In genomic region chr5:88830567-88830966, GRCh38 we compare ENCODE assay signal across 14 cellular contexts. TPM values are rescaled to one million over a fixed set of nuclear protein-coding genes. Genes with fewer than 3 reads are reported as not detected.
DNase-seq lines count a peak whose midpoint lies in the region; ATAC-seq, FAIRE-seq and TF ChIP-seq lines count a peak whose summit lies in the region.
"Had no signal": no experiment of that assay in that cellular context is flagged by ENCODE, and none has a peak within 500 bp of the region (broad histone marks: within the 10 kb centered on the region; RNA-seq: fewer than 3 reads in every experiment).

No MANE protein-coding gene starts in this region.

- H3K4me1 Mint-ChIP-seq in activated B cell treated with CpG ODN at 0.5 μM for 24 hours, result peaks cover 89% of the 10 kb centered on the region
- peaks cover 55 to 87% (median 74%) of the 10 kb centered on the region in 3 donors for H3K4me1 Mint-ChIP-seq in naive B cell
- H3K4me1 Mint-ChIP-seq in type B pancreatic cell (ENCODE audit: unreplicated experiment), result peaks cover 14% of the 10 kb centered on the region

- H3K9me3 ChIP-seq in HepG2 (ENCODE audit: low read length), result no peaks in the 10 kb centered on the region

- POLR2A ChIA-PET in activated B cell treated with CpG ODN at 0.5 μM for 24 hours (lab: Charles Lee) (interaction anchor here (0.7 to 17.9 kb wide), 7 partner anchors 10 to 98 kb away, joined by 3 to 229 read pairs (median 4); partner anchors contain the start of gene MEF2C), HepG2 (lab: Yijun Ruan, JAX) (no interaction called here)

- TF ChIP-seq CTCF in GM12865 (IDR thresholded peaks at IDR 0.05; ENCODE audit: insufficient read depth, low read depth, low read length, missing control alignments) (no peak), activated B cell treated with CpG ODN at 0.5 μM for 24 hours (IDR thresholded peaks at IDR 0.05) (no peak), HepG2 (CRISPR knock-in tag; IDR thresholded peaks at IDR 0.05) (no peak), type B pancreatic cell (conservative IDR thresholded peaks at IDR 0.05) (no peak)

- intact Hi-C loops in activated B cell treated with CpG ODN at 0.5 μM for 24 hours (cut with micrococcal nuclease) (no loop called here), HepG2 (cut with micrococcal nuclease; ENCODE audit: unreplicated experiment) (no loop called here)

- H3K27ac ChIP-seq in HepG2 (ENCODE audit: extremely low read length, insufficient read depth, low read length), result no peak overlapping the region

- FAIRE-seq in HepG2 (lab: Jason Lieb, UNC), result no peak

- TF ChIP-seq RAD21 in HepG2 (CRISPR knock-in tag; IDR thresholded peaks at IDR 0.05), result no peak

- no peaks in the 10 kb centered on the region for H3K79me2 ChIP-seq in HepG2 (ENCODE audit: insufficient read depth, low read length)

- no peak overlapping the region for H3K4me2 ChIP-seq in HepG2 (ENCODE audit: low read depth, low read length)

- H3K9ac ChIP-seq in HepG2 (ENCODE audit: insufficient read depth, low read depth, low read length), result no peak overlapping the region

- in situ Hi-C loops in HepG2 (cut with HindIII; ENCODE audit: extremely low pct_ligation_motif_present, low pct_unique_long_range_greater_than_20kb), result no loop called here

- H3K4me3 ChIP-seq in GM12865 (ENCODE audit: low read depth, low read length) (peak overlapping the region; percentile 85), HepG2 (replicated peaks in 1 of 3; ENCODE audit: insufficient read depth in 1 of 3, low read depth in 2 of 3, low read length in 3 of 3) (no peak overlapping the region)

- no peak overlapping the region for H2AFZ ChIP-seq in HepG2 (ENCODE audit: low read length)

- ATAC-seq in GM21529 (IDR thresholded peaks at IDR 0.05; ENCODE audit: unreplicated experiment) (peak; percentile 15), activated B cell treated with CpG ODN at 0.5 μM for 24 hours (ENCODE audit: low read depth) (no peak), naive B cell (ENCODE audit: low read depth in 2 of 2) (no peak), HepG2 (no peak), HG03095 (IDR thresholded peaks at IDR 0.05; ENCODE audit: unreplicated experiment) (no peak)

- peaks cover 13% of the 10 kb centered on the region for H3K36me3 Mint-ChIP-seq in activated B cell treated with CpG ODN at 0.5 μM for 24 hours (ENCODE audit: low read depth)
- peaks cover 0 to 4% of the 10 kb centered on the region in 2 donors for H3K36me3 Mint-ChIP-seq in naive B cell
- H3K36me3 Mint-ChIP-seq in type B pancreatic cell, result no peaks in the 10 kb centered on the region

- no peaks in the 10 kb centered on the region for H4K20me1 ChIP-seq in HepG2 (ENCODE audit: insufficient read depth, low read length)

- DNase-seq in GM12865 (ENCODE audit: low read depth) (peak; percentile 70), activated B cell treated with CpG ODN at 0.5 μM for 24 hours (no peak), naive B cell (no peak), HepG2 (ENCODE audit: low spot score) (no peak), type B pancreatic cell (ENCODE audit: extremely low spot score, unreplicated experiment) (no peak), DMS79 (lab: John Stamatoyannopoulos, UW) (no peak)
- DNase-seq: activated CD4-positive, alpha-beta T cell treated with anti-CD3 and anti-CD28 coated beads, Interleukin-2, amount 50 U/mL, for 48 hours; activated naive CD4-positive, alpha-beta T cell treated with anti-CD3 and anti-CD28 coated beads, Interleukin-2, amount 50 U/mL, for 16 hours; CD4-positive, alpha-beta T cell; NCI-H1694; nucleus accumbens; stimulated activated CD8-positive, alpha-beta memory T cell treated with anti-CD3 and anti-CD28 coated beads, Interleukin-4, amount 100 ng/mL, for 48 hours had no signal

- no peaks in the 10 kb centered on the region for H3K36me3 ChIP-seq in HepG2 (replicated peaks in 1 of 2; ENCODE audit: control insufficient read depth in 1 of 2, insufficient read depth in 2 of 2, low read length in 2 of 2)

- H3K27ac Mint-ChIP-seq in activated B cell treated with CpG ODN at 0.5 μM for 24 hours, result peak overlapping the region; percentile 91
- peak overlapping the region; percentile 95 to 99 (median 98) for H3K27ac Mint-ChIP-seq in naive B cell
- H3K27ac Mint-ChIP-seq in type B pancreatic cell, result no peak overlapping the region
- H3K27ac Mint-ChIP-seq: CD4-positive, alpha-beta T cell had no signal

- H3K9me3 Mint-ChIP-seq in activated B cell treated with CpG ODN at 0.5 μM for 24 hours, result no peaks in the 10 kb centered on the region
- no peaks in the 10 kb centered on the region for H3K9me3 Mint-ChIP-seq in naive B cell
- H3K9me3 Mint-ChIP-seq in type B pancreatic cell, result no peaks in the 10 kb centered on the region
- H3K9me3 Mint-ChIP-seq: CD4-positive, alpha-beta T cell had no signal

- no peaks in the 10 kb centered on the region for H3K27me3 ChIP-seq in HepG2 (ENCODE audit: control insufficient read depth in 1 of 2, insufficient read depth in 2 of 2, low read length in 2 of 2)

- TF ChIP-seq POLR2A in HepG2 (IDR thresholded peaks at IDR 0.05; ENCODE audit: insufficient read depth in 1 of 2, low read depth in 2 of 2, low read length in 2 of 2), result no peak

- TF ChIP-seq EP300 in HepG2 (IDR thresholded peaks at IDR 0.05; ENCODE audit: low read depth in 2 of 2, low read length in 2 of 2) (no peak), HepG2 (CRISPR knock-in tag; IDR thresholded peaks at IDR 0.05; ENCODE audit: borderline replicate concordance) (no peak)

- H3K4me3 Mint-ChIP-seq in activated B cell treated with CpG ODN at 0.5 μM for 24 hours (peak overlapping the region; percentile 59), naive B cell (peak overlapping the region in 7 of 8 donors; percentile 33 to 87 (median 66)), type B pancreatic cell (no peak overlapping the region)
- H3K4me3 Mint-ChIP-seq: CD4-positive, alpha-beta T cell had no signal

- H3K27me3 Mint-ChIP-seq in activated B cell treated with CpG ODN at 0.5 μM for 24 hours (no peaks in the 10 kb centered on the region), naive B cell (no peaks in the 10 kb centered on the region), type B pancreatic cell (no peaks in the 10 kb centered on the region)

- H3K4me1 ChIP-seq in HepG2 (ENCODE audit: insufficient read depth, low read length), result no peaks in the 10 kb centered on the region

- CTCF ChIA-PET in activated B cell treated with CpG ODN at 0.5 μM for 24 hours (lab: Charles Lee), result interaction anchor here (1.5 kb wide), 1 partner anchor 99 kb away, joined by 3 read pairs; no protein-coding TSS in a partner anchor
- CTCF ChIA-PET in HepG2 (lab: Yijun Ruan, JAX; ENCODE audit: low intra/inter-chr PET ratio, low total read pairs), result no interaction called here

- BruUV-seq in HepG2 (replicated peaks; lab: Mats Ljungman, UMichigan), result no TSS peak

TF ChIP-seq in HepG2, 621 proteins besides CTCF, POLR2A, EP300 and RAD21 (continues in another document):
- TF ChIP-seq LBX2 (CRISPR knock-in tag; IDR thresholded peaks at IDR 0.05; ENCODE audit: borderline replicate concordance), result no peak
- TF ChIP-seq, protein P1, sequence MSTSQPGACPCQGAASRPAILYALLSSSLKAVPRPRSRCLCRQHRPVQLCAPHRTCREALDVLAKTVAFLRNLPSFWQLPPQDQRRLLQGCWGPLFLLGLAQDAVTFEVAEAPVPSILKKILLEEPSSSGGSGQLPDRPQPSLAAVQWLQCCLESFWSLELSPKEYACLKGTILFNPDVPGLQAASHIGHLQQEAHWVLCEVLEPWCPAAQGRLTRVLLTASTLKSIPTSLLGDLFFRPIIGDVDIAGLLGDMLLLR (CRISPR knock-in tag; IDR thresholded peaks at IDR 0.05), result no peak
- no peak for TF ChIP-seq ZNF253 (CRISPR knock-in tag; IDR thresholded peaks at IDR 0.05; ENCODE audit: borderline replicate concordance)

RNA-seq across cellular contexts. Expression of gene MEF2C, which starts 52.4 kb away (rescaled TPM):
- total RNA-seq in activated B cell treated with CpG ODN at 0.5 μM for 24 hours (348 and 359 TPM in 2 replicates), HepG2 (2016; rRNA removed; fragmentation: Illumina TruSeq; extraction: Trizol) (0.02 TPM in 1 of 2 replicates, not detected in the other), type B pancreatic cell (ENCODE audit: low replicate concordance) (3.5 and 12.0 TPM in 2 replicates)
- polyA plus RNA-seq in naive B cell (ENCODE audit: low read depth in 6 of 6) (100 to 1,000 TPM; 402 to 547 (median 433) TPM), HepG2 (2011; rRNA removed) (0.01 TPM in 1 of 2 replicates, not detected in the other)
- not detected in 2 replicates for total RNA-seq in HepG2 (2016; cell fraction: cytosol; rRNA removed; fragmentation: Illumina TruSeq; extraction: Trizol; ENCODE audit: low read depth)
- 0.04 TPM in 1 of 2 replicates, not detected in the other for total RNA-seq in HepG2 (2016; cell fraction: insoluble cytoplasmic fraction; rRNA removed; fragmentation: Illumina TruSeq; extraction: Trizol)
- total RNA-seq in HepG2 (2016; cell fraction: membrane; rRNA removed; fragmentation: Illumina TruSeq; extraction: Trizol), result not detected in 2 replicates
- 0.09 and 0.16 TPM in 2 replicates for total RNA-seq in HepG2 (2016; cell fraction: nucleus; rRNA removed; fragmentation: Illumina TruSeq; extraction: Trizol)
- 0.03 TPM in 1 of 2 replicates, not detected in the other for polyA plus RNA-seq in HepG2 (2011; cell fraction: cytosol; rRNA removed)
- 0.14 TPM in 1 of 2 replicates, not detected in the other for polyA plus RNA-seq in HepG2 (2011; cell fraction: nucleus; rRNA removed)
- not detected in 2 replicates for polyA plus RNA-seq in HepG2 (2012)
- not detected in 2 replicates for polyA plus RNA-seq in HepG2 (2016; cell fraction: cytosol; fragmentation: Illumina TruSeq; extraction: Trizol; ENCODE audit: low read depth)
- polyA plus RNA-seq in HepG2 (2016; cell fraction: insoluble cytoplasmic fraction; fragmentation: Illumina TruSeq; extraction: Trizol; ENCODE audit: low read depth), result not detected in 2 replicates
- not detected in 2 replicates for polyA plus RNA-seq in HepG2 (2016; cell fraction: membrane; fragmentation: Illumina TruSeq; extraction: Trizol; ENCODE audit: low read depth)
- 0.11 and 0.12 TPM in 2 replicates for polyA plus RNA-seq in HepG2 (2016; cell fraction: nucleus; fragmentation: Illumina TruSeq; extraction: Trizol; ENCODE audit: insufficient read depth, low read depth)
- polyA minus RNA-seq in HepG2 (2011; rRNA and poly(A)+ RNA removed; ENCODE audit: low replicate concordance), result 0.02 and 0.61 TPM in 2 replicates
- polyA minus RNA-seq in HepG2 (2011; cell fraction: cytosol; rRNA and poly(A)+ RNA removed), result not detected in 2 replicates
- polyA minus RNA-seq in HepG2 (2011; cell fraction: nucleus; rRNA and poly(A)+ RNA removed), result 0.13 and 0.25 TPM in 2 replicates

Comparison
In these comparisons a context has a peak if more than half of its experiments do, and no peak if none do; other contexts are left out.
1. RNA of gene MEF2C, which starts 52.4 kb away (total RNA-seq): 348 to 359 TPM in activated B cell treated with CpG ODN at 0.5 μM for 24 hours; 3.5 to 12.0 TPM in type B pancreatic cell and 0.02 to 0.16 TPM in HepG2; every median in the first group is over 10 times any median in the second.